ENCODE assay signal across 8 cellular contexts in the genomic region with DNA sequence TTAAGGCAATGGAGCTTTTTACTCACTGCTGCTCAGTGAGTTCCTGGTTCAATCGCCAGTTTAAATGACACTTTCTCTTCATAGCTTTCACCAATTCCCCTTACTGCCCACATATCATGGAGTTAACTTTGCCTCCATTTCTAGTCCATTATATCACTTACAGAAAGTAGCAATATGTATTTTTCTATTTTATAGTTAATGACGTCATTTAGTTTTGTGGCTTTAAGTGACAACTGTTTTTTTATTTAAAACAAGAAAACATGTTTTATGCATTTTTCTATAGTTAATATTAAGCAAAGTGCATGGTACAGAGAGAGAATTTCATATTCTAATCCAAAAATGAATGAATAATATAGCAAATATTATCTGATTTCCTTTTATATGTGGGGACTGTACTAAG.
"Had no signal": no experiment of that assay in that cellular context is flagged by ENCODE, and none has a peak within 500 bp of the region (broad histone marks: within the 10 kb centered on the region; RNA-seq: fewer than 3 reads in every experiment).

No MANE protein-coding gene starts in this region.

- H3K36me3 Mint-ChIP-seq: IgD-negative memory B cell had no signal

- H3K4me2 ChIP-seq: KMS-11 had no signal

- DNase-seq: IMR-90, Karpas-422, KBM-7, KG1 had no signal

- H3K27ac Mint-ChIP-seq: IgD-negative memory B cell had no signal

- H3K4me3 Mint-ChIP-seq: IgD-negative memory B cell had no signal

- FAIRE-seq: HTR-8/SVneo had no signal

- H3K27me3 Mint-ChIP-seq: IgD-negative memory B cell had no signal

- H3K27ac ChIP-seq: HL-60, KMS-11 had no signal

- H3K9ac ChIP-seq: KMS-11 had no signal

- H3K4me1 Mint-ChIP-seq: IgD-negative memory B cell had no signal
